25 cellular contexts compared by ENCODE assay signal in the genomic region with DNA sequence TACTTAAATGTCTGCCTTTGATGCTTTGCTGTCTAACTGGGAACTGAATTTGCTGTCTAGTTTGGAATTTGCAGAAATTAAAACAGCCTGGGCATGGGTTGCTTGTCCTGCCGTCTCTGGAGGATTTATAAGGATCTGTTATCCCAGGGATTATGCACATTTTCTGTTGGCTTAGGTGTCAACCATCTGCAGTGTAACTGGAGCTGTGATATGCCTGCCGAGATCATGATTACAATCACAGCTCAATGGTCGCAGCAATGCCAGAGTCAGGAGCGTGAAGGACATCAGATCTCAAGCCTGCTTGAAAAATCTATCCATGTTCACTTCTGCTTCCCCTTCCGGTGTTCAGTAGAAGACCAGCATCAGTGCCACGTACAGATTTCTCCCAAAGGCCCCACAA.
"Had no signal": no experiment of that assay in that cellular context is flagged by ENCODE, and none has a peak within 500 bp of the region (broad histone marks: within the 10 kb centered on the region; RNA-seq: fewer than 3 reads in every experiment).

No MANE protein-coding gene starts in this region.

- H3K4me3 ChIP-seq: breast epithelium, SK-N-MC had no signal

- H3K4me3 Mint-ChIP-seq: activated CD4-positive, alpha-beta T cell treated with anti-CD3 and anti-CD28 coated beads for 36 hours; activated CD8-positive, alpha-beta T cell treated with anti-CD3 and anti-CD28 coated beads for 36 hours; activated naive CD4-positive, alpha-beta T cell treated with anti-CD3 and anti-CD28 coated beads, Interleukin-2, amount 50 U/mL, for 24 hours; activated T-helper 1 cell treated with anti-CD3 and anti-CD28 coated beads, Interleukin-12 subunit alpha, Interleukin-12 subunit beta, Interleukin-2, Interleukin-4 antibody, amounts not matched to agents 30 ng/mL and 10 ng/mL and 1 ng/mL, durations not matched to agents 14 hours and 24 hours and 36 hours; T-cell had no signal

- H3K27ac Mint-ChIP-seq: activated CD4-positive, alpha-beta T cell treated with anti-CD3 and anti-CD28 coated beads for 36 hours; activated CD8-positive, alpha-beta T cell treated with anti-CD3 and anti-CD28 coated beads for 36 hours; activated naive CD4-positive, alpha-beta T cell treated with anti-CD3 and anti-CD28 coated beads, Interleukin-2, amount 50 U/mL, for 24 hours; activated T-helper 1 cell treated with anti-CD3 and anti-CD28 coated beads, Interleukin-12 subunit alpha, Interleukin-12 subunit beta, Interleukin-2, Interleukin-4 antibody, amounts not matched to agents 30 ng/mL and 10 ng/mL and 1 ng/mL, durations not matched to agents 14 hours and 24 hours and 36 hours; T-cell had no signal

- H3K9me3 Mint-ChIP-seq: activated CD8-positive, alpha-beta T cell treated with anti-CD3 and anti-CD28 coated beads for 36 hours; activated naive CD4-positive, alpha-beta T cell treated with anti-CD3 and anti-CD28 coated beads, Interleukin-2, amount 50 U/mL, for 24 hours; activated T-helper 1 cell treated with anti-CD3 and anti-CD28 coated beads, Interleukin-12 subunit alpha, Interleukin-12 subunit beta, Interleukin-2, Interleukin-4 antibody, amounts not matched to agents 30 ng/mL and 10 ng/mL and 1 ng/mL, durations not matched to agents 14 hours and 24 hours and 36 hours had no signal

- H3K27me3 ChIP-seq: breast epithelium had no signal

- H3K27me3 Mint-ChIP-seq: activated CD4-positive, alpha-beta T cell treated with anti-CD3 and anti-CD28 coated beads for 36 hours; activated CD8-positive, alpha-beta T cell treated with anti-CD3 and anti-CD28 coated beads for 36 hours; activated naive CD4-positive, alpha-beta T cell treated with anti-CD3 and anti-CD28 coated beads, Interleukin-2, amount 50 U/mL, for 24 hours; T-cell had no signal

- H3K36me3 ChIP-seq: breast epithelium had no signal

- H3K4me1 ChIP-seq: breast epithelium had no signal

- H3K36me3 Mint-ChIP-seq: activated naive CD4-positive, alpha-beta T cell treated with anti-CD3 and anti-CD28 coated beads, Interleukin-2, amount 50 U/mL, for 24 hours; T-cell had no signal

- H3K27ac ChIP-seq: breast epithelium, SK-N-MC, VCaP had no signal

- ATAC-seq: activated CD4-positive, alpha-beta T cell treated with anti-CD3 and anti-CD28 coated beads for 36 hours; activated CD8-positive, alpha-beta T cell treated with anti-CD3 and anti-CD28 coated beads for 36 hours; PC-3; T-cell had no signal

- H3K9me3 ChIP-seq: breast epithelium had no signal

- H3K4me1 Mint-ChIP-seq: activated CD4-positive, alpha-beta T cell treated with anti-CD3 and anti-CD28 coated beads for 36 hours; activated naive CD4-positive, alpha-beta T cell treated with anti-CD3 and anti-CD28 coated beads, Interleukin-2, amount 50 U/mL, for 24 hours; T-cell had no signal

- DNase-seq: activated CD4-positive, alpha-beta T cell treated with anti-CD3 and anti-CD28 coated beads for 36 hours; activated CD4-positive, alpha-beta T cell treated with anti-CD3 and anti-CD28 coated beads, Interleukin-2, amount 50 U/mL, for 1 hour; activated CD8-positive, alpha-beta memory T cell treated with anti-CD3 and anti-CD28 coated beads, Interleukin-2, amount 50 U/mL, for 4 hours; activated CD8-positive, alpha-beta T cell treated with anti-CD3 and anti-CD28 coated beads for 36 hours; activated effector memory CD4-positive, alpha-beta T cell treated with Interleukin-2 at 50 U/mL for 16 hours; activated naive CD4-positive, alpha-beta T cell; aorta; Kasumi-1; KBM-7; NCI-H1105 treated with DMSO at 0.1 percent for 48 hours; NCI-H1436 treated with DMSO at 0.1 percent for 48 hours; NCI-H187; NCI-H2081 treated with DMSO at 0.1 percent for 48 hours; NCI-H226; NCI-H510A; PC-3; SHP77; T-cell; T-helper 2 cell; T1000 had no signal
